ENCODE assay signal across 9 cellular contexts in the genomic region with DNA sequence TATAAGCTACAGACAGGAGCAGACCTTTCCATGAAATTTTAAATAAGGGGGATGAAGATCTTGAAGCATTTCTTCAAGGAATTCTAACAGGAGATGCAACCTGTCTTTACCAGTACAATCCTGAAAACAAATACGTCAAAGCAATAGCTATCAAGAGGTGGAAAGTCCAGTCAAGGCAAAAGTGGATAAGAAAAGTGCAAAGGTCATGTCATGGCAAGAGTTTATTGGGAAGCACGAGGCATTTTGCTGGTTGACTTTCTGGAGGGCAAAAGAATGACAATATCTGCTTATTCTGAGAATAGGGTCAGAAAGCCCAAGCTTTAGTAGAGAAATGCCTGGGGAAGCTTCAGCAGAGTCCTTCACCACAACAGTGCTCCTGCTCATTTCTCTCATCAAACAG. TPM values are rescaled to one million over a fixed set of nuclear protein-coding genes. Genes with fewer than 3 reads are reported as not detected.
"Had no signal": no experiment of that assay in that cellular context is flagged by ENCODE, and none has a peak within 500 bp of the region (broad histone marks: within the 10 kb centered on the region; RNA-seq: fewer than 3 reads in every experiment).

No MANE protein-coding gene starts in this region.

- H2AFZ ChIP-seq: GM23338 had no signal

- H3K9me3 Mint-ChIP-seq: GM23338, H9 had no signal

- H3K4me2 ChIP-seq: GM23338 had no signal

- FAIRE-seq: H1, H54, HTR-8/SVneo had no signal

- H3K27ac Mint-ChIP-seq: GM23338, H9, IgD-negative memory B cell had no signal

- H3K4me3 Mint-ChIP-seq: GM23338, H9, IgD-negative memory B cell had no signal

- H3K27me3 Mint-ChIP-seq: IgD-negative memory B cell had no signal

- H3K4me1 Mint-ChIP-seq: GM23338, H9, IgD-negative memory B cell had no signal

- DNase-seq: H9, HCEC 1CT, KBM-7 had no signal

- H3K4me3 ChIP-seq: GM23338 had no signal

RNA-seq across cellular contexts. Expression of a gene that starts 34.3 kb away (rescaled TPM):
- total RNA-seq: GM23338, H1, H9, HT-29 had no signal
- polyA plus RNA-seq: GM23338, H1, IgD-negative memory B cell had no signal

RNA-seq across cellular contexts. Expression of a gene that starts 50.9 kb away (rescaled TPM):
- total RNA-seq: GM23338, H1, H9 had no signal
- polyA plus RNA-seq: GM23338, H1, IgD-negative memory B cell had no signal
